ENCODE assay signal across 8 cellular contexts in genomic region chr10:21517134-21517982, GRCh38.
DNase-seq lines count a peak whose midpoint lies in the region; ATAC-seq and FAIRE-seq lines count a peak whose summit lies in the region.

No MANE protein-coding gene starts in this region.

- H3K27me3 ChIP-seq in BLaER1 = peaks cover 100% of the 10 kb centered on the region

- no peaks in the 10 kb centered on the region for H3K9me3 ChIP-seq in BLaER1

- peak overlapping the region; percentile 72 for H3K4me2 ChIP-seq in BLaER1

- peaks cover 6% of the 10 kb centered on the region for H3K4me1 ChIP-seq in BLaER1

- H3K27ac ChIP-seq in BLaER1 = no peak overlapping the region
- H3K27ac ChIP-seq in caudate nucleus (ENCODE audit: low read depth, low read length) = peak overlapping the region; percentile 78

- H3K36me3 ChIP-seq in BLaER1 = no peaks in the 10 kb centered on the region

- ATAC-seq in GM18517 (IDR thresholded peaks at IDR 0.05; ENCODE audit: unreplicated experiment) = peak; percentile 67
- peak; percentile 43 for ATAC-seq in HG02981 (IDR thresholded peaks at IDR 0.05; ENCODE audit: unreplicated experiment)
- ATAC-seq in stimulated activated effector memory CD8-positive, alpha-beta T cell treated with anti-CD3 and anti-CD28 coated beads, Interleukin-12 subunit alpha, Interleukin-12 subunit beta, amount 100 ng/mL, for 72 hours = peak; percentile 72

- peaks cover 36% of the 10 kb centered on the region for H3K4me1 Mint-ChIP-seq in stimulated activated effector memory CD8-positive, alpha-beta T cell treated with anti-CD3 and anti-CD28 coated beads, Interleukin-12 subunit alpha, Interleukin-12 subunit beta, amount 100 ng/mL, for 72 hours

- H3K9me3 Mint-ChIP-seq in stimulated activated effector memory CD8-positive, alpha-beta T cell treated with anti-CD3 and anti-CD28 coated beads, Interleukin-12 subunit alpha, Interleukin-12 subunit beta, amount 100 ng/mL, for 72 hours = no peaks in the 10 kb centered on the region

- FAIRE-seq in RCC 7860 (lab: Jason Lieb, UNC) = no peak

- peaks cover 95% of the 10 kb centered on the region for H4K20me1 ChIP-seq in BLaER1

- H3K9ac ChIP-seq in BLaER1 = no peak overlapping the region

- no peaks in the 10 kb centered on the region for H3K36me3 Mint-ChIP-seq in stimulated activated effector memory CD8-positive, alpha-beta T cell treated with anti-CD3 and anti-CD28 coated beads, Interleukin-12 subunit alpha, Interleukin-12 subunit beta, amount 100 ng/mL, for 72 hours

- H3K27ac Mint-ChIP-seq in stimulated activated effector memory CD8-positive, alpha-beta T cell treated with anti-CD3 and anti-CD28 coated beads, Interleukin-12 subunit alpha, Interleukin-12 subunit beta, amount 100 ng/mL, for 72 hours = no peak overlapping the region

- peak overlapping the region; percentile 49 for H3K4me3 ChIP-seq in BLaER1

- DNase-seq in RCC 7860 (ENCODE audit: low spot score) = peak; percentile 23
- DNase-seq in caudate nucleus (lab: John Stamatoyannopoulos, UW) = peak in 34 of 61 donors; percentile 21 to 75 (median 48)
- peak; percentile 56 for DNase-seq in kidney tubule cell (ENCODE audit: low spot score)
- DNase-seq in stimulated activated effector memory CD8-positive, alpha-beta T cell treated with anti-CD3 and anti-CD28 coated beads, Interleukin-12 subunit alpha, Interleukin-12 subunit beta, amount 100 ng/mL, for 72 hours (ENCODE audit: low spot score in 2 of 2) = peak in 1 of 2 donors; percentile 64
- DNase-seq in central memory CD4-positive, alpha-beta T cell = no peak

- H3K4me3 Mint-ChIP-seq in stimulated activated effector memory CD8-positive, alpha-beta T cell treated with anti-CD3 and anti-CD28 coated beads, Interleukin-12 subunit alpha, Interleukin-12 subunit beta, amount 100 ng/mL, for 72 hours = peak overlapping the region; percentile 84
